ENCODE assay signal across 18 cellular contexts in genomic region chr13:107170270-107170931, GRCh38.
A peak's percentile ranks its signal among the peaks of the same experiment; 100 is the strongest.
DNase-seq lines count a peak whose midpoint lies in the region; ATAC-seq and TF ChIP-seq lines count a peak whose summit lies in the region.
"Had no signal": no experiment of that assay in that cellular context is flagged by ENCODE, and none has a peak within 500 bp of the region (broad histone marks: within the 10 kb centered on the region; RNA-seq: fewer than 3 reads in every experiment).

No MANE protein-coding gene starts in this region.

- no peak overlapping the region for H3K23ac ChIP-seq in trophoblast cell (ENCODE audit: low read length)

- no peaks in the 10 kb centered on the region for H3K27me3 ChIP-seq in Loucy (ENCODE audit: insufficient read depth, low read length, poor library complexity, severe bottlenecking)
- H3K27me3 ChIP-seq in trophoblast cell (ENCODE audit: insufficient read depth, low read length) = no peaks in the 10 kb centered on the region
- H3K27me3 ChIP-seq: BLaER1 had no signal

- H3K79me2 ChIP-seq in Loucy (ENCODE audit: insufficient read depth, low read length) = no peaks in the 10 kb centered on the region
- no peaks in the 10 kb centered on the region for H3K79me2 ChIP-seq in trophoblast cell (ENCODE audit: control insufficient read depth, insufficient read depth, low read length, poor library complexity)

- peak; percentile 4 for DNase-seq in NCI-H2171 (lab: John Stamatoyannopoulos, UW)
- DNase-seq in SHP77 treated with DMSO at 0.1 percent for 48 hours (lab: John Stamatoyannopoulos, UW) = peak; percentile 77
- DNase-seq in trophoblast cell = no peak
- DNase-seq in hippocampal formation (lab: John Stamatoyannopoulos, UW) = no peak
- DNase-seq: CD8-positive, alpha-beta memory T cell; DMS 273 treated with DMSO at 0.1 percent for 48 hours; EL; KBM-7; NCI-H1417 treated with DMSO at 0.1 percent for 48 hours; NCI-H2107; NCI-H82; RPMI8226; T-helper 17 cell had no signal

- no peak overlapping the region for H3K4ac ChIP-seq in trophoblast cell (ENCODE audit: low read depth, low read length)

- no peak for TF ChIP-seq CTCF in Loucy (conservative IDR thresholded peaks at IDR 0.05; ENCODE audit: low read length)

- no peak overlapping the region for H3K18ac ChIP-seq in trophoblast cell (ENCODE audit: low read length)

- ATAC-seq in GM19397 (IDR thresholded peaks at IDR 0.05; ENCODE audit: unreplicated experiment) = no peak
- ATAC-seq in HG03196 (IDR thresholded peaks at IDR 0.05; ENCODE audit: unreplicated experiment) = no peak
- ATAC-seq: T-helper 17 cell had no signal

- H2BK5ac ChIP-seq in trophoblast cell (ENCODE audit: low read depth, low read length, poor library complexity) = no peak overlapping the region

- H3K9me2 ChIP-seq in Loucy (replicated peaks; ENCODE audit: low read depth, low read length) = no peaks in the 10 kb centered on the region

- no peaks in the 10 kb centered on the region for H3F3A ChIP-seq in Loucy (ENCODE audit: low read depth)

- H3K4me1 ChIP-seq in Loucy (ENCODE audit: insufficient read depth, low read length, poor library complexity, severe bottlenecking) = no peaks in the 10 kb centered on the region
- no peaks in the 10 kb centered on the region for H3K4me1 ChIP-seq in trophoblast cell (ENCODE audit: control insufficient read depth in 1 of 2, insufficient read depth in 2 of 2, low read length in 2 of 2)
- H3K4me1 ChIP-seq: BLaER1 had no signal

- no peak overlapping the region for H3K4me2 ChIP-seq in Loucy (ENCODE audit: low read depth, low read length, poor library complexity, severe bottlenecking)
- no peak overlapping the region for H3K4me2 ChIP-seq in trophoblast cell (ENCODE audit: low read length)
- H3K4me2 ChIP-seq: BLaER1 had no signal

- H3K14ac ChIP-seq in trophoblast cell (ENCODE audit: low read length) = no peak overlapping the region

- no peaks in the 10 kb centered on the region for H3K79me1 ChIP-seq in trophoblast cell (ENCODE audit: low read length)

- no peak overlapping the region for H3K4me3 ChIP-seq in Loucy (ENCODE audit: low read length, poor library complexity, severe bottlenecking)
- peak overlapping the region; percentile 15 for H3K4me3 ChIP-seq in trophoblast cell (ENCODE audit: low read depth, low read length)
- H3K4me3 ChIP-seq: BLaER1 had no signal

- H4K8ac ChIP-seq in trophoblast cell (ENCODE audit: low read depth, low read length) = no peak overlapping the region

- H2AK5ac ChIP-seq in trophoblast cell (ENCODE audit: low read length) = no peak overlapping the region

- H4K12ac ChIP-seq in trophoblast cell (ENCODE audit: low read depth, low read length) = no peak overlapping the region

- H3K27ac ChIP-seq in trophoblast cell (ENCODE audit: low read depth, low read length) = no peak overlapping the region
- H3K27ac ChIP-seq: BLaER1, HL-60 had no signal

- H4K91ac ChIP-seq in trophoblast cell (ENCODE audit: low read depth, low read length) = no peak overlapping the region

- no peak overlapping the region for H2BK12ac ChIP-seq in trophoblast cell (ENCODE audit: low read length)

- H3K36me3 ChIP-seq in Loucy (ENCODE audit: insufficient read depth, low read length) = no peaks in the 10 kb centered on the region
- no peaks in the 10 kb centered on the region for H3K36me3 ChIP-seq in trophoblast cell (ENCODE audit: control insufficient read depth in 1 of 2, insufficient read depth in 2 of 2, low read length in 2 of 2)
- H3K36me3 ChIP-seq: BLaER1 had no signal

- H3K9ac ChIP-seq in Loucy (ENCODE audit: low read depth, low read length, poor library complexity, severe bottlenecking) (no peak overlapping the region), trophoblast cell (ENCODE audit: low read length) (peak overlapping the region; percentile 4)
- H3K9ac ChIP-seq: BLaER1 had no signal

- no CpG with 5 or more reads among the region's 12 CpGs for WGBS in trophoblast cell (ENCODE audit: extremely low coverage, insufficient coverage, insufficient read length)

- H4K20me1 ChIP-seq in Loucy (ENCODE audit: insufficient read depth, low read length, poor library complexity, severe bottlenecking) = no peaks in the 10 kb centered on the region
- H4K20me1 ChIP-seq: BLaER1 had no signal

- H2BK120ac ChIP-seq in trophoblast cell (ENCODE audit: insufficient read depth, low read length, poor library complexity) = no peak overlapping the region

- H3K9me3 ChIP-seq in Loucy (ENCODE audit: insufficient read depth, low read depth, low read length) = no peaks in the 10 kb centered on the region
- no peaks in the 10 kb centered on the region for H3K9me3 ChIP-seq in trophoblast cell (ENCODE audit: insufficient read depth, low read depth, low read length)

- H2AFZ ChIP-seq in Loucy (ENCODE audit: low read length) = peak overlapping the region; percentile 14; the same call in 1 of the 2 replicates
- H2AFZ ChIP-seq in trophoblast cell (ENCODE audit: insufficient read depth, low read length, poor library complexity) = no peak overlapping the region

Comparison
In these comparisons a context has a peak if more than half of its experiments do, and no peak if none do; other contexts are left out.
1. DNase-seq: peak in NCI-H2171 (single experiment) and SHP77 treated with DMSO at 0.1 percent for 48 hours (single experiment); none in trophoblast cell (0 of 2) and hippocampal formation (0 of 2).